8 cellular contexts compared by ENCODE assay signal in the genomic region with DNA sequence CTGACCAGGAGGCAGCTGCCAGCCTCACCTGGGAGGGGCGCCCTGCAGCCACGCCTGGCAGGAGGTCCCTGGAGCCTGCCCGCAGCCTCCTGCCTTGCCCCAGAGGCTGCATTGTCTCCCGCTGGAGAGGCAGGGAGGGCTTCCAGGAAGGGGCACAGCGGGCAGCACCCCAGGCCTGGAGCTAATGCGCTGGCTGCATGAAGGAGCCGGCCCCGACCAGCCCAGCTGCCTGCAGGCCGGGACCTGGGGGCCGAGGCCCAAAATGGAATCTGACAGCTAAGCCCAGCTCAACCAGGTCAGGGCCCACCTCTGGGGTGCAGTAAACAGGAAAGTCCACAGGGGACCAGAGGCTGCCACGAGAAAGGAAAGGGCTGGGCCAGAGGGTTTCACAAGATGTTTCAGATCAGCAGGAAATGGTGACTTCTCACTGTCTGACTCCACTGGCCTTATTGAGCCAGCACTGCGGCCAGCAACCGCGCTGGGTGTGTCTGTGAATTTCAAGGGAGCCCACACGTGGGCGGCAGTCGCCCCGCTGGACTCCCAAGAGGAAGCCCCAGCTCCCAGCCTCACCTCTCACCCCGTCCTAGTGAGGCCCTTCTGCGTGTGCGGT. TPM values are rescaled to one million over a fixed set of nuclear protein-coding genes. Genes with fewer than 3 reads are reported as not detected.
DNase-seq lines count a peak whose midpoint lies in the region; ATAC-seq and TF ChIP-seq lines count a peak whose summit lies in the region.

No MANE protein-coding gene starts in this region.

- no peak overlapping the region for H2BK15ac ChIP-seq in mesendoderm (replicated peaks; ENCODE audit: low read depth)

- no peak overlapping the region for H3K9ac ChIP-seq in mesendoderm (ENCODE audit: low read length)

- no peak overlapping the region for H2AK5ac ChIP-seq in mesendoderm (ENCODE audit: low read length)

- WGBS in mesendoderm (ENCODE audit: extremely low coverage, insufficient coverage, low lambda C conversion rate): no CpG with 5 or more reads among the region's 21 CpGs

- no peak overlapping the region for H4K8ac ChIP-seq in mesendoderm (ENCODE audit: low read depth, low read length)

- H3K4me3 ChIP-seq in mesendoderm (ENCODE audit: low read length): no peak overlapping the region

- intact Hi-C loops in CD14-positive monocyte (cut with micrococcal nuclease): loop anchor here (5.0 to 10.0 kb wide), 3 partner anchors 50 to 77 kb away; no protein-coding TSS in a partner anchor

- TF ChIP-seq CTCF in CD14-positive monocyte (IDR thresholded peaks at IDR 0.05): peak; percentile 70
- no peak for TF ChIP-seq CTCF in brain (conservative IDR thresholded peaks at IDR 0.05)

- H3K36me3 Mint-ChIP-seq in CD14-positive monocyte (peaks cover 6 to 10% of the 10 kb centered on the region in 2 donors), brain (no peaks in the 10 kb centered on the region)
- no peaks in the 10 kb centered on the region for H3K36me3 Mint-ChIP-seq in naive thymus-derived CD8-positive, alpha-beta T cell

- H3K36me3 ChIP-seq in mesendoderm (ENCODE audit: control insufficient read depth, insufficient read depth, low read length): no peaks in the 10 kb centered on the region

- H2BK120ac ChIP-seq in mesendoderm (ENCODE audit: low read depth, low read length): no peak overlapping the region

- DNase-seq in CD14-positive monocyte (ENCODE audit: low spot score): peak; percentile 91
- DNase-seq in mesendoderm: peak; percentile 62
- no peak for DNase-seq in naive thymus-derived CD8-positive, alpha-beta T cell
- no peak for DNase-seq in HuH-7 (ENCODE audit: low spot score)
- DNase-seq in globus pallidus (ENCODE audit: low spot score): no peak
- DNase-seq in ACHN: no peak

- in situ Hi-C loops in ACHN (cut with HindIII; ENCODE audit: low pct_ligation_motif_present, low pct_unique_long_range_greater_than_20kb, low sequenced_read_pairs): no loop called here

- no peaks in the 10 kb centered on the region for H3K27me3 ChIP-seq in mesendoderm (ENCODE audit: insufficient read depth, low read length, poor library complexity)

- no peaks in the 10 kb centered on the region for H3K79me2 ChIP-seq in mesendoderm (ENCODE audit: control insufficient read depth, insufficient read depth, low read length)

- peaks cover 3% of the 10 kb centered on the region for H3K79me1 ChIP-seq in mesendoderm (ENCODE audit: low read length)

- H3K4ac ChIP-seq in mesendoderm (ENCODE audit: low read depth, low read length): no peak overlapping the region

- H3K27me3 Mint-ChIP-seq in CD14-positive monocyte (ENCODE audit: low read depth in 3 of 3) (peaks cover 0 to 2% (median 0%) of the 10 kb centered on the region in 3 donors), brain (no peaks in the 10 kb centered on the region)
- H3K27me3 Mint-ChIP-seq in naive thymus-derived CD8-positive, alpha-beta T cell: no peaks in the 10 kb centered on the region

- no peak overlapping the region for H3K18ac ChIP-seq in mesendoderm (ENCODE audit: low read length)

- no peak overlapping the region for H4K5ac ChIP-seq in mesendoderm (ENCODE audit: low read length)

- H3K27ac ChIP-seq in mesendoderm (ENCODE audit: low read depth, low read length): no peak overlapping the region

- H3K4me3 Mint-ChIP-seq in CD14-positive monocyte (peak overlapping the region in 1 of 2 donors; percentile 30), brain (no peak overlapping the region)
- H3K4me3 Mint-ChIP-seq in naive thymus-derived CD8-positive, alpha-beta T cell: no peak overlapping the region

- POLR2A ChIA-PET in naive thymus-derived CD8-positive, alpha-beta T cell (lab: Charles Lee): interaction anchor here (0.9 to 2.6 kb wide), 3 partner anchors 24 to 31 kb away, joined by 3 to 9 read pairs (median 5); no protein-coding TSS in a partner anchor

- peak overlapping the region; percentile 39 for H3K56ac ChIP-seq in mesendoderm (ENCODE audit: low read length)

- H3K4me1 ChIP-seq in mesendoderm (ENCODE audit: control insufficient read depth, low read depth, low read length): peaks cover 16% of the 10 kb centered on the region

- ATAC-seq in HG02852 (IDR thresholded peaks at IDR 0.05; ENCODE audit: unreplicated experiment): peak; percentile 55
- ATAC-seq in naive thymus-derived CD8-positive, alpha-beta T cell: no peak

- H3K27ac Mint-ChIP-seq in CD14-positive monocyte (peak overlapping the region; percentile 81 to 93 (median 89)), brain (peak overlapping the region in 4 of 5 experiments; percentile 92 to 96 (median 92))
- H3K27ac Mint-ChIP-seq in naive thymus-derived CD8-positive, alpha-beta T cell: no peak overlapping the region

- H3K4me2 ChIP-seq in mesendoderm (ENCODE audit: low read length): no peak overlapping the region

- no peak overlapping the region for H3K23ac ChIP-seq in mesendoderm (ENCODE audit: low read length)

- no peak overlapping the region for H2BK5ac ChIP-seq in mesendoderm (ENCODE audit: low read length)

- peaks cover 0 to 8% (median 3%) of the 10 kb centered on the region in 7 donors for H3K9me3 Mint-ChIP-seq in CD14-positive monocyte
- H3K9me3 Mint-ChIP-seq in brain: peaks cover 0 to 13% (median 8%) of the 10 kb centered on the region in 5 experiments
- peaks cover 0 to 3% (median 0%) of the 10 kb centered on the region in 9 donors for H3K9me3 Mint-ChIP-seq in naive thymus-derived CD8-positive, alpha-beta T cell

- H3K4me1 Mint-ChIP-seq in CD14-positive monocyte (peaks cover 53% of the 10 kb centered on the region), brain (peaks cover 39% of the 10 kb centered on the region)
- H3K4me1 Mint-ChIP-seq in naive thymus-derived CD8-positive, alpha-beta T cell: peaks cover 3 to 17% (median 4%) of the 10 kb centered on the region in 4 donors

RNA-seq across cellular contexts. Expression of gene NOTCH1, which starts 18.6 kb away (rescaled TPM):
- 1 to 10 TPM; 1.4 to 2.2 TPM for polyA plus RNA-seq in CD14-positive monocyte
- polyA plus RNA-seq in brain (ENCODE audit: insufficient read depth, low read depth, low replicate concordance): 12.3 TPM
- polyA plus RNA-seq in mesendoderm (2013, experiment 1 of 2): 14.3 TPM
- polyA plus RNA-seq in mesendoderm (2013, experiment 2 of 2): 14.2 TPM
- 10 to 100 TPM; 76.2 to 84.3 TPM for total RNA-seq in naive thymus-derived CD8-positive, alpha-beta T cell
- polyA plus RNA-seq in naive thymus-derived CD8-positive, alpha-beta T cell: 1 to 10 TPM; 1.3 to 5.9 (median 1.6) TPM

Comparison
In these comparisons a context has a peak if more than half of its experiments do, and no peak if none do; other contexts are left out.
1. DNase-seq: peak in CD14-positive monocyte (single experiment) and mesendoderm (single experiment); none in naive thymus-derived CD8-positive, alpha-beta T cell (0 of 10), HuH-7 (single experiment), globus pallidus (single experiment) and ACHN (single experiment).
2. H3K27ac Mint-ChIP-seq: peak in CD14-positive monocyte (7 of 7) and brain (4 of 5); none in naive thymus-derived CD8-positive, alpha-beta T cell (0 of 10).